ENCODE assay signal across 18 cellular contexts in the genomic region with DNA sequence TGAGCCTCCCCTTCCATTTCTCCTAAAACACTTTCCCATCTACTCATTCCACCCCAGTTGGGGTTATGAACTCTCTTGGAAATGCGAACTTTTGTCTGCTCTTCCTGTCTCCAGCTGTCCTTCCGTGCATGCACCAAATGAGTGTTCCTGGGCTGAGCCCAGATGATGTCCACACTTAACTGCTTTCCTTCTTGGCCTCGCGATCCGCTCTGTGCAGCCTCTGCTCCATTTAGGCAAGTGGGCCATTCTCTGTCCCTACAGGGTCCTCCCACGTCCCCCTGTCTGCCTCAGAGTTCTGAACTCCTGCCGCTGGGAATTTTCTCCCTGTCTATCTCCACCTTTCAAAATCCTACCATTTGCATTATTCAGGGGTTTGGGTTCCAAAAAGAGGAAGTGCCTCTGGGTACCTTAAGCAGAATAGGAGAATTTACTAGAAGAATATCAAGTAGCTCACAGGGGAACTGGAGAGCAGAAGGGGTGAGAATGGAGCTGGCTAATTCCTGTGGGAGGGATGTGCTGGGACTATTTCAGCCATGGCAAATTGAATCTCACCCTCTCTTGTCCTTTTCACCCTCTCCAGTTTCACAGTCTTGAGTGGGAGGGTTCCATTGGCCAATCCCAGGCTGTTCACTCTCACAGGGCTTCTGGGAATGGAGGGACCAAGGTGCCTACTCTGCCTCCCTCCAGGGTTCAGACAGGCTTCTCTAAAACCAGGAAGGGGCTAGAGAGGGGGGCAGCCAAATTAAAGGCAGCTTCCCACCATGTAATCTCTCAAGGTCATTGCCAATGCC. TPM values are rescaled to one million over a fixed set of nuclear protein-coding genes. Genes with fewer than 3 reads are reported as not detected.
DNase-seq lines count a peak whose midpoint lies in the region; ATAC-seq, FAIRE-seq and TF ChIP-seq lines count a peak whose summit lies in the region.
"Had no signal": no experiment of that assay in that cellular context is flagged by ENCODE, and none has a peak within 500 bp of the region (broad histone marks: within the 10 kb centered on the region; RNA-seq: fewer than 3 reads in every experiment).

No MANE protein-coding gene starts in this region.

- no peak for ATAC-seq in left cardiac atrium
- no peak for ATAC-seq in GM12878
- ATAC-seq in HG02763 (IDR thresholded peaks at IDR 0.05; ENCODE audit: unreplicated experiment) = no peak
- ATAC-seq: HCT116, mucosa of descending colon had no signal

- H4K20me1 ChIP-seq in OCI-LY3 (ENCODE audit: insufficient read depth, low read length) = no peaks in the 10 kb centered on the region
- H4K20me1 ChIP-seq in GM12878 (ENCODE audit: control insufficient read depth, insufficient read depth) = no peaks in the 10 kb centered on the region

- WGBS in GM12878 (ENCODE audit: insufficient coverage, insufficient replicate concordance, low lambda C conversion rate, missing lambda C conversion rate) = 81% methylated on average over 7 of the region's 7 CpGs

- RAD21 ChIA-PET in GM12878 (lab: Charles Lee; ENCODE audit: unreplicated experiment) = interaction anchor here (1.0 kb wide), 1 partner anchor 29 kb away, joined by 4 read pairs; no protein-coding TSS in a partner anchor

- TF ChIP-seq POLR2A in GM12878 (IDR thresholded peaks at IDR 0.05; ENCODE audit: low read depth, low read length) = no peak

- DNase-seq in left ventricle myocardium inferior (no peak), left cardiac atrium (no peak), GM12878 (ENCODE audit: low read depth, low spot score) (no peak), HTR-8/SVneo (ENCODE audit: insufficient read length, low spot score) (no peak)
- no peak for DNase-seq in NK-92 treated with Interleukin-12 subunit alpha and Interleukin-12 subunit beta, amount 100 ng/mL, for 24 hours (lab: John Stamatoyannopoulos, UW)
- DNase-seq: amniotic stem cell; BE2C; mucosa of descending colon; NCI-H526; posterior cingulate gyrus; stimulated activated CD4-positive, alpha-beta T cell treated with anti-CD3 and anti-CD28 coated beads, Interleukin-12 subunit alpha, Interleukin-12 subunit beta, amount 100 ng/mL, for 4 hours; T1000 had no signal

- no peak for FAIRE-seq in GM12878 (lab: Jason Lieb, UNC)
- FAIRE-seq in HTR-8/SVneo (lab: Jason Lieb, UNC) = no peak

- H3K9ac ChIP-seq in OCI-LY3 (ENCODE audit: low read length) = no peak overlapping the region
- H3K9ac ChIP-seq in GM12878 (ENCODE audit: control insufficient read depth, insufficient read depth, low read length) = no peak overlapping the region

- CTCF ChIA-PET in GM12878 (lab: Yijun Ruan, JAX) = no interaction called here

- TF ChIP-seq EP300 in GM12878 (IDR thresholded peaks at IDR 0.05; ENCODE audit: borderline replicate concordance in 1 of 2, control insufficient read depth in 1 of 2, low read depth in 2 of 2, low read length in 2 of 2) = no peak

- intact Hi-C loops in left ventricle myocardium inferior (cut with micrococcal nuclease) = no loop called here
- intact Hi-C loops in left cardiac atrium (cut with DNase I) = no loop called here
- intact Hi-C loops in GM12878 (cut with micrococcal nuclease; ENCODE audit: unreplicated experiment) = loop anchor here (10.0 kb wide), 2 partner anchors 365 to 405 kb away; a partner anchor contains a TSS

- no peak for TF ChIP-seq CTCF in left ventricle myocardium inferior (IDR thresholded peaks at IDR 0.05; ENCODE audit: borderline replicate concordance)
- no peak for TF ChIP-seq CTCF in OCI-LY3 (IDR thresholded peaks at IDR 0.05; ENCODE audit: low read depth, low read length)
- TF ChIP-seq CTCF in GM12878 (IDR thresholded peaks at IDR 0.05 in 2 of 3, conservative IDR thresholded peaks at IDR 0.05 in 1 of 3; ENCODE audit: control insufficient read depth in 2 of 3, extremely low read depth in 1 of 3, insufficient read depth in 1 of 3, low read depth in 3 of 3, low read length in 3 of 3) = no peak

- H3K4me1 ChIP-seq in left ventricle myocardium inferior = peaks cover 22% of the 10 kb centered on the region
- peaks cover 25% of the 10 kb centered on the region for H3K4me1 ChIP-seq in OCI-LY3 (ENCODE audit: low read length)
- H3K4me1 ChIP-seq in GM12878 (ENCODE audit: control insufficient read depth, insufficient read depth, low read length) = peaks cover 9% of the 10 kb centered on the region
- H3K4me1 ChIP-seq: BE2C had no signal

- peaks cover 2% of the 10 kb centered on the region; the same call in 1 of the 2 replicates for H3K79me2 ChIP-seq in OCI-LY3 (ENCODE audit: low read length)
- peaks cover 2% of the 10 kb centered on the region for H3K79me2 ChIP-seq in GM12878 (ENCODE audit: control insufficient read depth, insufficient read depth, low read length)

- no peak for TF ChIP-seq RAD21 in GM12878 (IDR thresholded peaks at IDR 0.05; ENCODE audit: insufficient read depth, low read depth, low read length)

- SMC1A ChIA-PET in GM12878 (lab: Charles Lee; ENCODE audit: uncharacterized antibody, unreplicated experiment) = interaction anchor here (0.6 to 1.1 kb wide), 3 partner anchors 9 to 408 kb away, joined by 3 read pairs; no protein-coding TSS in a partner anchor

- H3K27me3 ChIP-seq in left ventricle myocardium inferior (ENCODE audit: low read depth) = no peaks in the 10 kb centered on the region
- H3K27me3 ChIP-seq in OCI-LY3 (ENCODE audit: low read depth, low read length) = peaks cover 21% of the 10 kb centered on the region
- H3K27me3 ChIP-seq in GM12878 (replicated peaks in 1 of 2; ENCODE audit: control insufficient read depth in 2 of 2, insufficient read depth in 2 of 2, low read length in 1 of 2) = no peaks in the 10 kb centered on the region; a peak in 1 of 4 replicates
- H3K27me3 ChIP-seq: BE2C, suprapubic skin had no signal

- H3K4me3 ChIP-seq in left ventricle myocardium inferior = no peak overlapping the region
- no peak overlapping the region for H3K4me3 ChIP-seq in OCI-LY3 (ENCODE audit: low read length)
- no peak overlapping the region for H3K4me3 ChIP-seq in GM12878
- H3K4me3 ChIP-seq: mucosa of descending colon, suprapubic skin had no signal

- H3K4me2 ChIP-seq in OCI-LY3 (ENCODE audit: low read length) (peak overlapping the region; percentile 57), GM12878 (ENCODE audit: control insufficient read depth, insufficient read depth) (no peak overlapping the region)

- H2AFZ ChIP-seq in OCI-LY3 (ENCODE audit: low read depth, low read length) = no peak overlapping the region
- H2AFZ ChIP-seq in GM12878 (ENCODE audit: control insufficient read depth, low read depth, low read length) = no peak overlapping the region

- no peaks in the 10 kb centered on the region for H3K9me3 ChIP-seq in left ventricle myocardium inferior (replicated peaks)
- H3K9me3 ChIP-seq in OCI-LY3 (ENCODE audit: insufficient read depth, low read length) = no peaks in the 10 kb centered on the region
- no peaks in the 10 kb centered on the region; the same call in 2 of the 3 replicates for H3K9me3 ChIP-seq in GM12878 (replicated peaks; ENCODE audit: control insufficient read depth, insufficient read depth, low read length)
- H3K9me3 ChIP-seq: BE2C, mucosa of descending colon, suprapubic skin had no signal

- H3K36me3 ChIP-seq in left ventricle myocardium inferior (no peaks in the 10 kb centered on the region), OCI-LY3 (replicated peaks; ENCODE audit: low read depth, low read length) (no peaks in the 10 kb centered on the region), GM12878 (ENCODE audit: control insufficient read depth in 2 of 2, insufficient read depth in 2 of 2, low read length in 1 of 2) (no peaks in the 10 kb centered on the region)
- H3K36me3 ChIP-seq: BE2C, suprapubic skin had no signal

- H3K27ac ChIP-seq in left ventricle myocardium inferior (replicated peaks) (peak overlapping the region; percentile 40), OCI-LY3 (ENCODE audit: low read length) (no peak overlapping the region), GM12878 (ENCODE audit: control insufficient read depth, insufficient read depth) (no peak overlapping the region)
- H3K27ac ChIP-seq: HL-60, RWPE1, suprapubic skin had no signal

- POLR2A ChIA-PET in GM12878 (lab: Charles Lee) = no interaction called here

- no TSS peak for BruUV-seq in GM12878 (replicated peaks; lab: Mats Ljungman, UMichigan)

- in situ Hi-C loops in GM12878 (cut with MboI) = no loop called here

TF ChIP-seq in GM12878, 131 proteins besides CTCF, POLR2A, EP300 and RAD21:
- TF ChIP-seq, protein P1, sequence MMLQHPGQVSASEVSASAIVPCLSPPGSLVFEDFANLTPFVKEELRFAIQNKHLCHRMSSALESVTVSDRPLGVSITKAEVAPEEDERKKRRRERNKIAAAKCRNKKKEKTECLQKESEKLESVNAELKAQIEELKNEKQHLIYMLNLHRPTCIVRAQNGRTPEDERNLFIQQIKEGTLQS (IDR thresholded peaks at IDR 0.05; ENCODE audit: borderline replicate concordance, extremely low read depth, low read depth, low read length) = no peak
- TF ChIP-seq SPI1 (IDR thresholded peaks at IDR 0.05; ENCODE audit: borderline replicate concordance, insufficient read depth, low read depth, low read length) = peak; percentile 90

RNA-seq across cellular contexts. Expression of a gene that starts 4.6 kb away (rescaled TPM):
- 24.7 TPM for total RNA-seq in left ventricle myocardium inferior
- 10 to 100 TPM; 30.7 to 36.5 TPM for total RNA-seq in left cardiac atrium
- total RNA-seq in GM12878 (2013; cell fraction: nucleolus; rRNA removed) = 14.3 and 15.4 TPM in 2 replicates
- total RNA-seq in GM12878 (2014; rRNA removed) = 25.1 and 25.4 TPM in 2 replicates
- total RNA-seq in GM12878 (2014; rRNA removed; fragmentation: Illumina TruSeq; extraction: Trizol) = 13.5 and 15.3 TPM in 2 replicates
- 30.9 and 36.5 TPM in 2 replicates for total RNA-seq in GM12878 (2021)
- 5.6 TPM for polyA plus RNA-seq in GM12878 (2011; ENCODE audit: low read depth)
- 11.6 and 13.0 TPM in 2 replicates for polyA plus RNA-seq in GM12878 (2011; rRNA removed)
- 12.3 and 19.8 TPM in 2 replicates for polyA plus RNA-seq in GM12878 (2011; cell fraction: cytosol; rRNA removed)
- 10.9 and 14.6 TPM in 2 replicates for polyA plus RNA-seq in GM12878 (2011; cell fraction: nucleus; rRNA removed)
- polyA plus RNA-seq in GM12878 (2012) = 19.1 and 19.3 TPM in 2 replicates
- polyA plus RNA-seq in GM12878 (2014; fragmentation: Illumina TruSeq; extraction: Trizol) = 10.1 and 15.4 TPM in 2 replicates
- polyA plus RNA-seq in GM12878 (2014; fragmentation: Nextera tagmentation; extraction: Ambion mirVana) = 1 to 10 TPM; 1.2 to 3.1 TPM
- 28.1 and 31.1 TPM in 2 replicates for polyA plus RNA-seq in GM12878 (2014; rRNA removed)
- 1 to 10 TPM; 5.2 to 7.2 TPM for polyA plus RNA-seq in GM12878 (2016; fragmentation: Nextera tagmentation; extraction: Ambion mirVana)
- 14.9 and 16.7 TPM in 2 replicates for polyA minus RNA-seq in GM12878 (2011; rRNA and poly(A)+ RNA removed)
- polyA minus RNA-seq in GM12878 (2011; cell fraction: cytosol; rRNA and poly(A)+ RNA removed) = 4.4 and 9.6 TPM in 2 replicates
- 8.1 and 14.5 TPM in 2 replicates for polyA minus RNA-seq in GM12878 (2011; cell fraction: nucleus; rRNA and poly(A)+ RNA removed)
